ENCODE assay signal across 15 cellular contexts in genomic region chr7:25303380-25304321, GRCh38.
DNase-seq lines count a peak whose midpoint lies in the region; ATAC-seq and TF ChIP-seq lines count a peak whose summit lies in the region.
"Had no signal": no experiment of that assay in that cellular context is flagged by ENCODE, and none has a peak within 500 bp of the region (broad histone marks: within the 10 kb centered on the region; RNA-seq: fewer than 3 reads in every experiment).

No MANE protein-coding gene starts in this region.

- no peaks in the 10 kb centered on the region for H3K36me3 Mint-ChIP-seq in endodermal cell (ENCODE audit: low read depth)

- intact Hi-C loops in Right ventricle myocardium superior (cut with DNase I) = no loop called here

- in situ Hi-C loops in GM13977 (cut with MboI; ENCODE audit: low pct_unique_long_range_greater_than_20kb, low sequenced_read_pairs, unreplicated experiment) = no loop called here

- H3K27ac ChIP-seq in right atrium auricular region = no peak overlapping the region
- peak overlapping the region; percentile 62 for H3K27ac ChIP-seq in endodermal cell (ENCODE audit: low read depth, low read length)

- H3K4me1 Mint-ChIP-seq in endodermal cell = no peaks in the 10 kb centered on the region

- H3K27me3 ChIP-seq in right atrium auricular region = no peaks in the 10 kb centered on the region
- H3K27me3 ChIP-seq in endodermal cell (ENCODE audit: control insufficient read depth, insufficient read depth, low read length, poor library complexity, severe bottlenecking) = no peaks in the 10 kb centered on the region
- H3K27me3 ChIP-seq: spleen had no signal

- ATAC-seq in Right ventricle myocardium superior (ENCODE audit: poor library complexity) (peak; percentile 49), left lobe of liver (peak; percentile 15), HG03135 (IDR thresholded peaks at IDR 0.05; ENCODE audit: unreplicated experiment) (no peak)

- H3K4me3 ChIP-seq in right atrium auricular region (no peak overlapping the region), endodermal cell (ENCODE audit: low read length) (no peak overlapping the region)
- H3K4me3 ChIP-seq: spleen had no signal

- DNase-seq in Right ventricle myocardium superior (no peak), right atrium auricular region (ENCODE audit: low spot score) (no peak), endodermal cell (peak; percentile 77), left lobe of liver (ENCODE audit: low spot score) (no peak), NCI-H69 (lab: John Stamatoyannopoulos, UW) (no peak), GM13977 (ENCODE audit: low spot score) (no peak), SK-N-DZ (ENCODE audit: low spot score) (no peak)
- DNase-seq: activated CD4-positive, alpha-beta T cell treated with anti-CD3 and anti-CD28 coated beads, Interleukin-2, amount 50 U/mL, for 48 hours; Calu3; caudate nucleus; kidney; NCI-H2171 treated with DMSO at 0.1 percent for 48 hours; spleen had no signal

- no peak overlapping the region for H3K27ac Mint-ChIP-seq in endodermal cell
- H3K27ac Mint-ChIP-seq: T-helper 2 cell treated with Interferon-gamma antibody and Interleukin-4, amounts not matched to agents 5 μg/mL and 100 μg/mL, for 36 hours had no signal

- no peak for TF ChIP-seq CTCF in right atrium auricular region (IDR thresholded peaks at IDR 0.05)
- TF ChIP-seq CTCF in endodermal cell (conservative IDR thresholded peaks at IDR 0.05) = no peak
- no peak for TF ChIP-seq CTCF in GM13977 (IDR thresholded peaks at IDR 0.05; ENCODE audit: extremely low read depth, insufficient read depth, missing control alignments)

- H3K4me3 Mint-ChIP-seq in endodermal cell = no peak overlapping the region
- H3K4me3 Mint-ChIP-seq: T-helper 2 cell treated with Interferon-gamma antibody and Interleukin-4, amounts not matched to agents 5 μg/mL and 100 μg/mL, for 36 hours had no signal

- no peak overlapping the region for H3K9ac ChIP-seq in endodermal cell (ENCODE audit: extremely low read depth, low read length, poor library complexity, severe bottlenecking)

- 68% methylated on average over 4 of the region's 4 CpGs; no CpG with 5 or more reads in 1 of the 2 experiments for WGBS in endodermal cell (ENCODE audit: insufficient coverage in 1 of 2, insufficient read length in 1 of 2), 2 experiments

- H3K9me3 ChIP-seq in right atrium auricular region (no peaks in the 10 kb centered on the region), endodermal cell (ENCODE audit: control insufficient read depth, low read length) (no peaks in the 10 kb centered on the region)
- H3K9me3 ChIP-seq: spleen had no signal

- H3K4me1 ChIP-seq in right atrium auricular region (peaks cover 0 to 17% of the 10 kb centered on the region in 2 donors), endodermal cell (ENCODE audit: control insufficient read depth, insufficient read depth, low read length) (peaks cover 3% of the 10 kb centered on the region)

- H3K27me3 Mint-ChIP-seq in endodermal cell (ENCODE audit: insufficient read depth) = no peaks in the 10 kb centered on the region

- no peaks in the 10 kb centered on the region for H3K36me3 ChIP-seq in right atrium auricular region
- H3K36me3 ChIP-seq in endodermal cell (ENCODE audit: control insufficient read depth, insufficient read depth, low read length) = no peaks in the 10 kb centered on the region
- H3K36me3 ChIP-seq: spleen had no signal

- H3K9me3 Mint-ChIP-seq in endodermal cell = no peaks in the 10 kb centered on the region
- H3K9me3 Mint-ChIP-seq: T-helper 2 cell treated with Interferon-gamma antibody and Interleukin-4, amounts not matched to agents 5 μg/mL and 100 μg/mL, for 36 hours had no signal
